Comparison of ENCODE assay signal across 8 cellular contexts in genomic region chr2:41963661-41964525, GRCh38.
DNase-seq lines count a peak whose midpoint lies in the region; ATAC-seq, FAIRE-seq and TF ChIP-seq lines count a peak whose summit lies in the region.
"Had no signal": no experiment of that assay in that cellular context is flagged by ENCODE, and none has a peak within 500 bp of the region (broad histone marks: within the 10 kb centered on the region; RNA-seq: fewer than 3 reads in every experiment).

No MANE protein-coding gene starts in this region.

- no peak for TF ChIP-seq CTCF in astrocyte (IDR thresholded peaks at IDR 0.05; ENCODE audit: insufficient read depth, low read depth, low read length)
- TF ChIP-seq CTCF in tibial artery (IDR thresholded peaks at IDR 0.05): no peak

- H3K9ac ChIP-seq in astrocyte (ENCODE audit: low read length): no peak overlapping the region

- H3K36me3 ChIP-seq in astrocyte (ENCODE audit: insufficient read depth, low read length) (no peaks in the 10 kb centered on the region), tibial artery (no peaks in the 10 kb centered on the region)

- peaks cover 1% of the 10 kb centered on the region for H3K36me3 Mint-ChIP-seq in astrocyte (ENCODE audit: low read depth, unreplicated experiment)
- H3K36me3 Mint-ChIP-seq in activated naive CD8-positive, alpha-beta T cell treated with anti-CD3 and anti-CD28 coated beads, Interleukin-2, amount 50 U/mL, for 24 hours (ENCODE audit: low read depth): no peaks in the 10 kb centered on the region

- peaks cover 22% of the 10 kb centered on the region for H3K4me1 ChIP-seq in astrocyte (ENCODE audit: insufficient read depth, low read length)
- H3K4me1 ChIP-seq in tibial artery: peaks cover 0 to 65% (median 54%) of the 10 kb centered on the region in 4 donors

- intact Hi-C loops in tibial artery (cut with DNase I; ENCODE audit: low total_unique reads): loop anchor here (10.0 kb wide), 1 partner anchor 49 kb away; no protein-coding TSS in a partner anchor

- H3K9me3 ChIP-seq in astrocyte (ENCODE audit: insufficient read depth, low read depth, low read length) (no peaks in the 10 kb centered on the region), tibial artery (no peaks in the 10 kb centered on the region)

- H3K4me3 Mint-ChIP-seq in astrocyte (ENCODE audit: unreplicated experiment): no peak overlapping the region
- no peak overlapping the region for H3K4me3 Mint-ChIP-seq in activated naive CD8-positive, alpha-beta T cell treated with anti-CD3 and anti-CD28 coated beads, Interleukin-2, amount 50 U/mL, for 24 hours

- no peak overlapping the region for H3K27ac ChIP-seq in astrocyte (ENCODE audit: low read depth, low read length)
- H3K27ac ChIP-seq in tibial artery: peak overlapping the region; percentile 79 to 81

- no peak overlapping the region for H2AFZ ChIP-seq in astrocyte (ENCODE audit: low read depth, low read length)

- no peak overlapping the region for H3K27ac Mint-ChIP-seq in astrocyte (ENCODE audit: unreplicated experiment)
- no peak overlapping the region for H3K27ac Mint-ChIP-seq in activated naive CD8-positive, alpha-beta T cell treated with anti-CD3 and anti-CD28 coated beads, Interleukin-2, amount 50 U/mL, for 24 hours

- H3K4me1 Mint-ChIP-seq in astrocyte (ENCODE audit: low read depth, unreplicated experiment): peaks cover 9% of the 10 kb centered on the region
- H3K4me1 Mint-ChIP-seq in activated naive CD8-positive, alpha-beta T cell treated with anti-CD3 and anti-CD28 coated beads, Interleukin-2, amount 50 U/mL, for 24 hours: no peaks in the 10 kb centered on the region

- DNase-seq in NCI-H1092 (lab: John Stamatoyannopoulos, UW) (peak; percentile 7), astrocyte (ENCODE audit: low read depth) (peak; percentile 77), left lobe of liver (ENCODE audit: low spot score) (peak; percentile 66), tibial artery (peak; percentile 61 to 79), Ammon's horn (ENCODE audit: low spot score) (no peak)
- DNase-seq in activated naive CD8-positive, alpha-beta T cell treated with anti-CD3 and anti-CD28 coated beads, Interleukin-2, amount 50 U/mL, for 24 hours: no peak

- H3K27me3 ChIP-seq in astrocyte (ENCODE audit: insufficient read depth, low read length): peaks cover 6% of the 10 kb centered on the region
- no peaks in the 10 kb centered on the region for H3K27me3 ChIP-seq in tibial artery

- no peaks in the 10 kb centered on the region for H3K79me2 ChIP-seq in astrocyte (ENCODE audit: insufficient read depth, low read length)

- H3K4me2 ChIP-seq in astrocyte (ENCODE audit: low read length): no peak overlapping the region

- no peaks in the 10 kb centered on the region for H4K20me1 ChIP-seq in astrocyte (ENCODE audit: insufficient read depth, low read length)

- peaks cover 2% of the 10 kb centered on the region for H3K9me3 Mint-ChIP-seq in astrocyte (ENCODE audit: unreplicated experiment)
- no peaks in the 10 kb centered on the region for H3K9me3 Mint-ChIP-seq in activated naive CD8-positive, alpha-beta T cell treated with anti-CD3 and anti-CD28 coated beads, Interleukin-2, amount 50 U/mL, for 24 hours

- FAIRE-seq in astrocyte (lab: Jason Lieb, UNC): no peak

- H3K4me3 ChIP-seq in astrocyte (ENCODE audit: insufficient read depth, low read depth, low read length): no peak overlapping the region
- no peak overlapping the region for H3K4me3 ChIP-seq in tibial artery
- H3K4me3 ChIP-seq: skin epidermis had no signal

- peak; percentile 75 for ATAC-seq in left lobe of liver
- ATAC-seq in HG02973 (IDR thresholded peaks at IDR 0.05; ENCODE audit: unreplicated experiment): no peak
- ATAC-seq in activated naive CD8-positive, alpha-beta T cell treated with anti-CD3 and anti-CD28 coated beads, Interleukin-2, amount 50 U/mL, for 24 hours: no peak

- peaks cover 21% of the 10 kb centered on the region for H3K27me3 Mint-ChIP-seq in astrocyte (ENCODE audit: low read depth, unreplicated experiment)
- peaks cover 3% of the 10 kb centered on the region for H3K27me3 Mint-ChIP-seq in activated naive CD8-positive, alpha-beta T cell treated with anti-CD3 and anti-CD28 coated beads, Interleukin-2, amount 50 U/mL, for 24 hours

Comparison
In these comparisons a context has a peak if more than half of its experiments do, and no peak if none do; other contexts are left out.
1. DNase-seq: peak in NCI-H1092 (single experiment), astrocyte (single experiment), left lobe of liver (single experiment) and tibial artery (2 of 2); none in Ammon's horn (single experiment) and activated naive CD8-positive, alpha-beta T cell treated with anti-CD3 and anti-CD28 coated beads, Interleukin-2, amount 50 U/mL, for 24 hours (single experiment).